ENCODE assay signal across 1 cellular context in genomic region chr17:50059256-50059655, GRCh38.
TF ChIP-seq lines count a peak whose summit lies in the region.

No MANE protein-coding gene starts in this region.

TF ChIP-seq in H1, 55 proteins besides CTCF, POLR2A, EP300 and RAD21:
- no peak for TF ChIP-seq RBBP5 (IDR thresholded peaks at IDR 0.05; ENCODE audit: borderline replicate concordance, low read depth, low read length)
- no peak for TF ChIP-seq ZNF274 (IDR thresholded peaks at IDR 0.05; ENCODE audit: borderline replicate concordance, extremely low read depth, low read length)
- no peak for TF ChIP-seq GTF2F1 (IDR thresholded peaks at IDR 0.05; ENCODE audit: borderline replicate concordance, low read depth, low read length)
- no peak for TF ChIP-seq ASH2L (IDR thresholded peaks at IDR 0.05; ENCODE audit: low read length)
- TF ChIP-seq SP2 (IDR thresholded peaks at IDR 0.05; ENCODE audit: low read length), result no peak
- no peak for TF ChIP-seq ATF3 (IDR thresholded peaks at IDR 0.05; ENCODE audit: insufficient read depth, low read depth, low read length)
- no peak for TF ChIP-seq BCL11A (IDR thresholded peaks at IDR 0.05; ENCODE audit: low read depth in 2 of 2, low read length in 2 of 2)
- no peak for TF ChIP-seq SIX5 (IDR thresholded peaks at IDR 0.05; ENCODE audit: low read depth, low read length)
- no peak for TF ChIP-seq CTBP2 (IDR thresholded peaks at IDR 0.05; ENCODE audit: borderline replicate concordance, insufficient read depth, insufficient read length, low read length)
- TF ChIP-seq JUN (IDR thresholded peaks at IDR 0.05; ENCODE audit: low read depth, low read length), result no peak
- TF ChIP-seq CHD7 (IDR thresholded peaks at IDR 0.05; ENCODE audit: insufficient replicate concordance, low read length), result no peak
- no peak for TF ChIP-seq CHD1 (IDR thresholded peaks at IDR 0.05; ENCODE audit: low read depth, low read length)
- TF ChIP-seq SAP30 (IDR thresholded peaks at IDR 0.05; ENCODE audit: insufficient read depth, insufficient replicate concordance, low read length), result no peak
- TF ChIP-seq NRF1 (IDR thresholded peaks at IDR 0.05; ENCODE audit: low read depth, low read length), result no peak
- no peak for TF ChIP-seq SP1 (IDR thresholded peaks at IDR 0.05; ENCODE audit: low read depth, low read length)
- no peak for TF ChIP-seq TAF1 (IDR thresholded peaks at IDR 0.05; ENCODE audit: low read depth, low read length)
- TF ChIP-seq CREB1 (IDR thresholded peaks at IDR 0.05), result no peak
- no peak for TF ChIP-seq KDM1A (IDR thresholded peaks at IDR 0.05; ENCODE audit: borderline replicate concordance, low read length)
